In genomic region chr6:106574729-106575458, GRCh38 we compare ENCODE assay signal across 9 cellular contexts. TPM values are rescaled to one million over a fixed set of nuclear protein-coding genes. Genes with fewer than 3 reads are reported as not detected.
A peak's percentile ranks its signal among the peaks of the same experiment; 100 is the strongest.
DNase-seq lines count a peak whose midpoint lies in the region; ATAC-seq and TF ChIP-seq lines count a peak whose summit lies in the region.
"Had no signal": no experiment of that assay in that cellular context is flagged by ENCODE, and none has a peak within 500 bp of the region (broad histone marks: within the 10 kb centered on the region; RNA-seq: fewer than 3 reads in every experiment).

No MANE protein-coding gene starts in this region.

- in situ Hi-C loops in brain microvascular endothelial cell (cut with HindIII; ENCODE audit: low pct_ligation_motif_present, low sequenced_read_pairs), result no loop called here

- TF ChIP-seq CTCF in AG09319 (IDR thresholded peaks at IDR 0.05; ENCODE audit: low read depth, low read length) (no peak), brain microvascular endothelial cell (IDR thresholded peaks at IDR 0.05; ENCODE audit: low read depth, low read length, missing control alignments) (no peak)

- no peaks in the 10 kb centered on the region for H3K27me3 Mint-ChIP-seq in memory B cell
- H3K27me3 Mint-ChIP-seq in naive thymus-derived CD4-positive, alpha-beta T cell, result no peaks in the 10 kb centered on the region

- no peak overlapping the region for H3K4me3 ChIP-seq in brain microvascular endothelial cell (ENCODE audit: low read depth, low read length)
- no peak overlapping the region for H3K4me3 ChIP-seq in naive thymus-derived CD4-positive, alpha-beta T cell (ENCODE audit: low read length)

- CTCF ChIA-PET in naive thymus-derived CD4-positive, alpha-beta T cell (lab: Charles Lee), result no interaction called here

- no peak for ATAC-seq in memory B cell (ENCODE audit: low read depth)
- no peak for ATAC-seq in HG03196 (IDR thresholded peaks at IDR 0.05; ENCODE audit: unreplicated experiment)
- ATAC-seq in naive thymus-derived CD4-positive, alpha-beta T cell, result no peak

- no peaks in the 10 kb centered on the region for H3K4me1 ChIP-seq in naive thymus-derived CD4-positive, alpha-beta T cell (ENCODE audit: control insufficient read depth in 2 of 2, insufficient read depth in 2 of 2, low read length in 2 of 2)

- intact Hi-C loops in naive thymus-derived CD4-positive, alpha-beta T cell (cut with micrococcal nuclease), result no loop called here

- peaks cover 8% of the 10 kb centered on the region for H3K4me1 Mint-ChIP-seq in memory B cell
- H3K4me1 Mint-ChIP-seq in naive thymus-derived CD4-positive, alpha-beta T cell, result peaks cover 0 to 21% (median 0%) of the 10 kb centered on the region in 7 donors

- no peak for TF ChIP-seq POLR2A in erythroblast (IDR thresholded peaks at IDR 0.05; ENCODE audit: low read length)

- H3K27me3 ChIP-seq in brain microvascular endothelial cell (replicated peaks), result no peaks in the 10 kb centered on the region
- no peaks in the 10 kb centered on the region for H3K27me3 ChIP-seq in naive thymus-derived CD4-positive, alpha-beta T cell (ENCODE audit: control insufficient read depth in 2 of 2, insufficient read depth in 2 of 2, low read length in 2 of 2)

- no peaks in the 10 kb centered on the region for H3K9me3 ChIP-seq in naive thymus-derived CD4-positive, alpha-beta T cell (ENCODE audit: control insufficient read depth in 2 of 3, low read length in 3 of 3)

- peak overlapping the region; percentile 90 for H3K27ac Mint-ChIP-seq in memory B cell
- H3K27ac Mint-ChIP-seq in naive thymus-derived CD4-positive, alpha-beta T cell, result no peak overlapping the region

- H3K36me3 Mint-ChIP-seq in memory B cell, result peaks cover 30% of the 10 kb centered on the region
- peaks cover 0 to 18% (median 7%) of the 10 kb centered on the region in 5 donors for H3K36me3 Mint-ChIP-seq in naive thymus-derived CD4-positive, alpha-beta T cell

- H3K36me3 ChIP-seq in brain microvascular endothelial cell (replicated peaks), result no peaks in the 10 kb centered on the region
- peaks cover 4 to 27% (median 7%) of the 10 kb centered on the region in 3 experiments for H3K36me3 ChIP-seq in naive thymus-derived CD4-positive, alpha-beta T cell (ENCODE audit: control insufficient read depth in 2 of 3, insufficient read depth in 3 of 3, low read length in 3 of 3)

- DNase-seq in AG09319 (ENCODE audit: extremely low read depth, low read depth), result peak; percentile 28
- DNase-seq in LoVo (ENCODE audit: low spot score), result peak; percentile 20
- DNase-seq in brain microvascular endothelial cell, result peak; percentile 45
- DNase-seq in memory B cell (ENCODE audit: low spot score in 2 of 2), result no peak
- no peak for DNase-seq in GF-D8 (lab: John Stamatoyannopoulos, UW)
- DNase-seq in erythroblast (lab: John Stamatoyannopoulos, UW), result no peak
- DNase-seq in naive thymus-derived CD4-positive, alpha-beta T cell, result no peak
- DNase-seq: DND-41 had no signal

- POLR2A ChIA-PET in naive thymus-derived CD4-positive, alpha-beta T cell (lab: Charles Lee), result no interaction called here

- H3K4me3 Mint-ChIP-seq in memory B cell, result no peak overlapping the region
- H3K4me3 Mint-ChIP-seq in naive thymus-derived CD4-positive, alpha-beta T cell, result no peak overlapping the region

- H3K9me3 Mint-ChIP-seq in memory B cell, result no peaks in the 10 kb centered on the region
- H3K9me3 Mint-ChIP-seq in naive thymus-derived CD4-positive, alpha-beta T cell, result no peaks in the 10 kb centered on the region

- no peak overlapping the region for H3K27ac ChIP-seq in brain microvascular endothelial cell
- H3K27ac ChIP-seq in naive thymus-derived CD4-positive, alpha-beta T cell (ENCODE audit: low read depth, low read length), result no peak overlapping the region

RNA-seq across cellular contexts. Expression of gene RTN4IP1, which starts 54.4 kb away (rescaled TPM):
- 1 to 10 TPM; 5.1 to 6.4 (median 5.6) TPM for total RNA-seq in naive thymus-derived CD4-positive, alpha-beta T cell
- polyA plus RNA-seq in naive thymus-derived CD4-positive, alpha-beta T cell, result 1 to 10 TPM; 6.9 to 9.4 TPM

RNA-seq across cellular contexts. Expression of gene QRSL1, which starts 54.5 kb away (rescaled TPM):
- total RNA-seq in naive thymus-derived CD4-positive, alpha-beta T cell, result 10 to 100 TPM in 4 of 5 experiments, 1 to 10 TPM in 1; 8.0 to 14.8 (median 13.6) TPM
- 10 to 100 TPM; 11.9 to 12.5 TPM for polyA plus RNA-seq in naive thymus-derived CD4-positive, alpha-beta T cell

Comparison
In these comparisons a context has a peak if more than half of its experiments do, and no peak if none do; other contexts are left out.
1. DNase-seq: peak in AG09319 (single experiment), LoVo (single experiment) and brain microvascular endothelial cell (single experiment); none in memory B cell (0 of 2), GF-D8 (single experiment), erythroblast (0 of 2) and naive thymus-derived CD4-positive, alpha-beta T cell (0 of 9).